In genomic region chr1:223189525-223189902, GRCh38 we compare ENCODE assay signal across 26 cellular contexts. TPM values are rescaled to one million over a fixed set of nuclear protein-coding genes. Genes with fewer than 3 reads are reported as not detected.
DNase-seq lines count a peak whose midpoint lies in the region; ATAC-seq and TF ChIP-seq lines count a peak whose summit lies in the region.
"Had no signal": no experiment of that assay in that cellular context is flagged by ENCODE, and none has a peak within 500 bp of the region (broad histone marks: within the 10 kb centered on the region; RNA-seq: fewer than 3 reads in every experiment).

No MANE protein-coding gene starts in this region.

- TF ChIP-seq CTCF in MCF 10A (IDR thresholded peaks at IDR 0.05; ENCODE audit: unreplicated experiment) (no peak), breast epithelium (IDR thresholded peaks at IDR 0.05) (no peak)

- H3K36me3 Mint-ChIP-seq in MCF 10A (ENCODE audit: insufficient read depth, unreplicated experiment), result no peaks in the 10 kb centered on the region
- peaks cover 6% of the 10 kb centered on the region for H3K36me3 Mint-ChIP-seq in effector memory CD8-positive, alpha-beta T cell (ENCODE audit: insufficient read depth)
- H3K36me3 Mint-ChIP-seq: IgD-negative memory B cell, type B pancreatic cell had no signal

- no peaks in the 10 kb centered on the region for H3K4me1 ChIP-seq in breast epithelium
- H3K4me1 ChIP-seq in SJCRH30, result peaks cover 22% of the 10 kb centered on the region
- peaks cover 13% of the 10 kb centered on the region for H3K4me1 ChIP-seq in skeletal muscle satellite cell (ENCODE audit: control insufficient read depth, insufficient read depth, low read length)
- H3K4me1 ChIP-seq: BE2C, esophagus muscularis mucosa, left ventricle myocardium inferior, psoas muscle, sigmoid colon had no signal

- H3K36me3 ChIP-seq in breast epithelium (no peaks in the 10 kb centered on the region), SJCRH30 (no peaks in the 10 kb centered on the region), skeletal muscle satellite cell (ENCODE audit: insufficient read depth, low read length) (no peaks in the 10 kb centered on the region)
- H3K36me3 ChIP-seq: BE2C, cardiac muscle cell, esophagus muscularis mucosa, left ventricle myocardium inferior, sigmoid colon had no signal

- CTCF ChIA-PET in MCF 10A (lab: Yijun Ruan, JAX), result interaction anchor here (0.5 to 1.0 kb wide), 2 partner anchors 59 to 169 kb away, joined by 3 read pairs; no protein-coding TSS in a partner anchor

- peak overlapping the region; percentile 45 for H3K4me3 Mint-ChIP-seq in MCF 10A (ENCODE audit: unreplicated experiment)
- H3K4me3 Mint-ChIP-seq in effector memory CD8-positive, alpha-beta T cell, result peak overlapping the region; percentile 49 to 69
- H3K4me3 Mint-ChIP-seq: HFFc6, IgD-negative memory B cell, type B pancreatic cell had no signal

- POLR2A ChIA-PET in MCF 10A (lab: Yijun Ruan, JAX), result interaction anchor here (0.6 to 1.7 kb wide), 3 partner anchors 9 to 56 kb away, joined by 3 to 7 read pairs (median 3); no protein-coding TSS in a partner anchor

- ATAC-seq in effector memory CD8-positive, alpha-beta T cell (replicated peaks), result no peak
- no peak for ATAC-seq in HG03039 (IDR thresholded peaks at IDR 0.05; ENCODE audit: unreplicated experiment)
- ATAC-seq: psoas muscle had no signal

- intact Hi-C loops in MCF 10A (cut with micrococcal nuclease), result no loop called here
- intact Hi-C loops in breast epithelium (cut with DNase I; ENCODE audit: low total_unique reads), result no loop called here

- no peaks in the 10 kb centered on the region for H3K9me3 Mint-ChIP-seq in MCF 10A (ENCODE audit: unreplicated experiment)
- no peaks in the 10 kb centered on the region for H3K9me3 Mint-ChIP-seq in effector memory CD8-positive, alpha-beta T cell
- H3K9me3 Mint-ChIP-seq: HFFc6, IgD-negative memory B cell, type B pancreatic cell had no signal

- peaks cover 17% of the 10 kb centered on the region for H3K27me3 Mint-ChIP-seq in MCF 10A (ENCODE audit: insufficient read depth, unreplicated experiment)
- no peaks in the 10 kb centered on the region for H3K27me3 Mint-ChIP-seq in effector memory CD8-positive, alpha-beta T cell

- H3K9ac ChIP-seq in skeletal muscle satellite cell (ENCODE audit: low read depth, low read length), result no peak overlapping the region

- peak overlapping the region; percentile 93 for H3K27ac Mint-ChIP-seq in MCF 10A (ENCODE audit: low read depth, unreplicated experiment)
- peak overlapping the region in 1 of 2 donors; percentile 94 for H3K27ac Mint-ChIP-seq in effector memory CD8-positive, alpha-beta T cell
- H3K27ac Mint-ChIP-seq: HFFc6, type B pancreatic cell had no signal

- H3K27me3 ChIP-seq in breast epithelium (no peaks in the 10 kb centered on the region), SJCRH30 (no peaks in the 10 kb centered on the region), skeletal muscle satellite cell (ENCODE audit: control insufficient read depth, insufficient read depth, low read length) (peaks cover 10% of the 10 kb centered on the region)
- H3K27me3 ChIP-seq: cardiac muscle cell, esophagus muscularis mucosa, sigmoid colon had no signal

- H3K27ac ChIP-seq in breast epithelium (no peak overlapping the region), SJCRH30 (peak overlapping the region; percentile 98)
- H3K27ac ChIP-seq: cardiac muscle cell, coronary artery, esophagus muscularis mucosa, left ventricle myocardium inferior, psoas muscle, sigmoid colon had no signal

- TF ChIP-seq POLR2A in breast epithelium (IDR thresholded peaks at IDR 0.05), result no peak

- DNase-seq in MCF 10A (ENCODE audit: unreplicated experiment), result no peak
- no peak for DNase-seq in breast epithelium (ENCODE audit: low spot score in 2 of 2)
- DNase-seq in SJCRH30, result no peak
- DNase-seq in effector memory CD8-positive, alpha-beta T cell, result no peak
- no peak for DNase-seq in SHP77 treated with DMSO at 0.1 percent for 48 hours (lab: John Stamatoyannopoulos, UW)
- no peak for DNase-seq in activated CD4-positive, alpha-beta T cell treated with anti-CD3 and anti-CD28 coated beads for 4 hours
- DNase-seq: aorta, BE2C, foreskin fibroblast, GOT3, head of caudate nucleus, HFFc6, left ventricle myocardium inferior, NCI-H1048, NCI-H1694, NCI-H748 treated with DMSO at 0.1 percent for 48 hours, psoas muscle, sigmoid colon had no signal

- no peak overlapping the region for H3K4me3 ChIP-seq in breast epithelium
- H3K4me3 ChIP-seq in SJCRH30, result no peak overlapping the region
- H3K4me3 ChIP-seq in skeletal muscle satellite cell (ENCODE audit: low read length), result no peak overlapping the region
- H3K4me3 ChIP-seq: cardiac muscle cell, coronary artery, esophagus muscularis mucosa, left ventricle myocardium inferior, psoas muscle, sigmoid colon had no signal

- H3K4me2 ChIP-seq in skeletal muscle satellite cell (ENCODE audit: low read length), result peak overlapping the region; percentile 23

- BruUV-seq in MCF 10A (replicated peaks; lab: Mats Ljungman, UMichigan), result no TSS peak

- H3K4me1 Mint-ChIP-seq in MCF 10A (ENCODE audit: insufficient read depth, unreplicated experiment), result peaks cover 16% of the 10 kb centered on the region
- peaks cover 26 to 27% of the 10 kb centered on the region in 2 donors for H3K4me1 Mint-ChIP-seq in effector memory CD8-positive, alpha-beta T cell (ENCODE audit: low read depth in 2 of 2)

- H3K9me3 ChIP-seq in breast epithelium, result no peaks in the 10 kb centered on the region
- no peaks in the 10 kb centered on the region for H3K9me3 ChIP-seq in SJCRH30 (replicated peaks)
- no peaks in the 10 kb centered on the region for H3K9me3 ChIP-seq in skeletal muscle satellite cell (replicated peaks; ENCODE audit: low read length)
- H3K9me3 ChIP-seq: BE2C, esophagus muscularis mucosa, left ventricle myocardium inferior, psoas muscle, sigmoid colon had no signal

RNA-seq across cellular contexts. Expression of gene TLR5, which starts 46.5 kb away (rescaled TPM):
- 0.81 and 1.5 TPM in 2 replicates for total RNA-seq in MCF 10A (2022)
- 10 to 100 TPM; 11.5 to 33.5 (median 16.5) TPM for total RNA-seq in breast epithelium
- 0.06 and 0.10 TPM in 2 replicates for total RNA-seq in SJCRH30 (2014; rRNA removed; shearing (Covaris generic))
- total RNA-seq in skeletal muscle satellite cell (2012; rRNA removed), result not detected in 2 replicates
- total RNA-seq: T-helper 1 cell treated with Interleukin-12 subunit alpha and Interleukin-12 subunit beta and Interleukin-4 antibody, amounts not matched to agents 30 ng/mL and 1 ng/mL, for 36 hours had no signal
